In the genomic region with DNA sequence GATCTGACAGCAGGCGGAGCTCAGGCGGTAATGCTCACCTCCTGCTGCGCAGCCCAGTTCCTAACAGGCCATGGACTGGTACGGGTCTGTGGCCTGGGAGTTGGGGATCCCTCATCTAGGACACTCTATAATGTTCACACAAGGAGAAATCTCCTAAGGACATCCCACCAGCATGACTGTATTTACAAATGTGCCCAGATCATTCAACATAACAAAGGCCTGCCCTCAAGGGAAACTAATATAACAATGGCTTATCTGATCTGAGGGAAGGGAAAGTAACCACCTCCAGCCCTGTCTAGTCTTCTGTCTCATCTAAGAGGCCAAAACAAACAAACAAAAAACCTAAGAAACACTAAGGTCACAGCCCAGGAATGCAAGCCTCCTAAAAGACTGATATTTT, we compare ENCODE assay signal across 13 cellular contexts.
DNase-seq lines count a peak whose midpoint lies in the region; ATAC-seq and TF ChIP-seq lines count a peak whose summit lies in the region.
"Had no signal": no experiment of that assay in that cellular context is flagged by ENCODE, and none has a peak within 500 bp of the region (broad histone marks: within the 10 kb centered on the region; RNA-seq: fewer than 3 reads in every experiment).

No MANE protein-coding gene starts in this region.

- DNase-seq in heart left ventricle (no peak), cardiac septum (ENCODE audit: low spot score) (no peak), amniotic epithelial cell (ENCODE audit: low read depth) (peak; percentile 7), iPS DF 19.7 (ENCODE audit: low read depth, low spot score) (peak; percentile 64), GM13976 (ENCODE audit: low spot score) (no peak), DMS153 treated with DMSO at 0.1 percent for 48 hours (lab: John Stamatoyannopoulos, UW; ENCODE audit: unreplicated experiment) (no peak), NCI-H2227 (lab: John Stamatoyannopoulos, UW; ENCODE audit: unreplicated experiment) (no peak)
- DNase-seq: ACHN; activated CD4-positive, alpha-beta memory T cell treated with anti-CD3 and anti-CD28 coated beads, Interleukin-2, amount 10 ng/mL, durations not matched to agents 7 days and 5 days; activated naive CD4-positive, alpha-beta T cell treated with anti-CD3 and anti-CD28 coated beads for 36 hours; ovary had no signal

- no peak for TF ChIP-seq CTCF in heart left ventricle (IDR thresholded peaks at IDR 0.05)
- no peak for TF ChIP-seq CTCF in GM13976 (IDR thresholded peaks at IDR 0.05; ENCODE audit: borderline replicate concordance, control extremely low read depth, extremely low read depth, insufficient read depth, missing control alignments)

- H3K4me1 ChIP-seq in heart left ventricle, result peaks cover 0 to 6% (median 0%) of the 10 kb centered on the region in 12 donors

- in situ Hi-C loops in GM13976 (cut with MboI; ENCODE audit: low sequenced_read_pairs, unreplicated experiment), result no loop called here

- TF ChIP-seq POLR2A in heart left ventricle (IDR thresholded peaks at IDR 0.05), result no peak

- intact Hi-C loops in heart left ventricle (cut with DNase I), result no loop called here
- intact Hi-C loops in cardiac septum (cut with DNase I), result no loop called here

- no peak overlapping the region for H3K27ac ChIP-seq in heart left ventricle
- H3K27ac ChIP-seq: ovary had no signal

- peak in 3 of 4 donors; percentile 33 to 50 (median 34) for ATAC-seq in heart left ventricle
- no peak for ATAC-seq in GM18858 (IDR thresholded peaks at IDR 0.05; ENCODE audit: unreplicated experiment)

- H3K9me3 ChIP-seq in heart left ventricle, result peaks cover 0 to 3% (median 0%) of the 10 kb centered on the region in 12 donors
- H3K9me3 ChIP-seq: ovary had no signal

- no peak overlapping the region for H3K4me3 ChIP-seq in heart left ventricle
- H3K4me3 ChIP-seq: lung, ovary had no signal

- WGBS in heart left ventricle, 4 donors, result 85 to 92% (median 89%) methylated on average over 4 of the region's 4 CpGs

- no peaks in the 10 kb centered on the region for H3K27me3 ChIP-seq in heart left ventricle
- H3K27me3 ChIP-seq: ovary had no signal

- no peaks in the 10 kb centered on the region for H3K36me3 ChIP-seq in heart left ventricle
- H3K36me3 ChIP-seq: ovary had no signal

Comparison
In these comparisons a context has a peak if more than half of its experiments do, and no peak if none do; other contexts are left out.
1. DNase-seq: peak in amniotic epithelial cell (single experiment) and iPS DF 19.7 (single experiment); none in heart left ventricle (0 of 5), cardiac septum (single experiment), GM13976 (single experiment), DMS153 treated with DMSO at 0.1 percent for 48 hours (single experiment) and NCI-H2227 (single experiment).